ENCODE assay signal across 1 cellular context in genomic region chr11:66408488-66409214, GRCh38.
A peak's percentile ranks its signal among the peaks of the same experiment; 100 is the strongest.
TF ChIP-seq lines count a peak whose summit lies in the region.

No MANE protein-coding gene starts in this region.

TF ChIP-seq in K562, 482 proteins besides CTCF, POLR2A, EP300 and RAD21 (continued from another document and continues in another):
- TF ChIP-seq ZNF263 (CRISPR knock-in tag; IDR thresholded peaks at IDR 0.05; ENCODE audit: borderline replicate concordance), result no peak
- no peak for TF ChIP-seq PYGO2 (tag; IDR thresholded peaks at IDR 0.05)
- TF ChIP-seq POLR2H (tag; IDR thresholded peaks at IDR 0.05; ENCODE audit: low read depth), result no peak
- no peak for TF ChIP-seq HNRNPL (IDR thresholded peaks at IDR 0.05; ENCODE audit: low read depth, low read length)
- TF ChIP-seq CREB3L1 (IDR thresholded peaks at IDR 0.05; ENCODE audit: borderline replicate concordance, low read depth), result no peak
- no peak for TF ChIP-seq ZNF655 (CRISPR knock-in tag; IDR thresholded peaks at IDR 0.05)
- no peak for TF ChIP-seq HDAC1 (IDR thresholded peaks at IDR 0.05)
- TF ChIP-seq MYC (IDR thresholded peaks at IDR 0.05; ENCODE audit: low read depth, low read length), result peak; percentile 58; the same call in 1 of the 2 replicates
- TF ChIP-seq MYC (CRISPR knock-in tag; IDR thresholded peaks at IDR 0.05; ENCODE audit: borderline replicate concordance, low read depth), result no peak
- TF ChIP-seq TAF9B (IDR thresholded peaks at IDR 0.05; ENCODE audit: partially characterized antibody), result no peak
- no peak for TF ChIP-seq ZNF277 (CRISPR knock-in tag; IDR thresholded peaks at IDR 0.05; ENCODE audit: borderline replicate concordance)
- TF ChIP-seq ZNF41 (CRISPR knock-in tag; conservative IDR thresholded peaks at IDR 0.05), result no peak
- no peak for TF ChIP-seq RNF2 (IDR thresholded peaks at IDR 0.05)
- TF ChIP-seq SPI1 (IDR thresholded peaks at IDR 0.05; ENCODE audit: borderline replicate concordance, low read depth, low read length), result peak; percentile 31; the same call in 1 of the 2 replicates
- no peak for TF ChIP-seq NCOA1 (IDR thresholded peaks at IDR 0.05; ENCODE audit: low read depth)
- no peak for TF ChIP-seq DIDO1 (tag; IDR thresholded peaks at IDR 0.05; ENCODE audit: low read depth)
- TF ChIP-seq MLLT1 (IDR thresholded peaks at IDR 0.05), result no peak
- no peak for TF ChIP-seq ZNF668 (CRISPR knock-in tag; IDR thresholded peaks at IDR 0.05)
- TF ChIP-seq ZBTB34 (CRISPR knock-in tag; IDR thresholded peaks at IDR 0.05), result no peak
- TF ChIP-seq CEBPB (tag; IDR thresholded peaks at IDR 0.05), result no peak
- no peak for TF ChIP-seq PREB (CRISPR knock-in tag; IDR thresholded peaks at IDR 0.05)
- no peak for TF ChIP-seq FOXP1 (CRISPR knock-in tag; IDR thresholded peaks at IDR 0.05)
- no peak for TF ChIP-seq FOSL1 (tag; conservative IDR thresholded peaks at IDR 0.05)
- no peak for TF ChIP-seq CCNT2 (IDR thresholded peaks at IDR 0.05; ENCODE audit: borderline replicate concordance, extremely low read depth, insufficient read length, low read depth, low read length)
- TF ChIP-seq HDAC3 (IDR thresholded peaks at IDR 0.05; ENCODE audit: borderline replicate concordance, partially characterized antibody), result no peak
- TF ChIP-seq ZC3H4 (CRISPR knock-in tag; IDR thresholded peaks at IDR 0.05; ENCODE audit: borderline replicate concordance), result no peak
- no peak for TF ChIP-seq NR2C1 (IDR thresholded peaks at IDR 0.05)
- no peak for TF ChIP-seq NR2C1 (tag; IDR thresholded peaks at IDR 0.05)
- no peak for TF ChIP-seq MEF2D (tag; conservative IDR thresholded peaks at IDR 0.05; ENCODE audit: low read depth)
- TF ChIP-seq ZNF121 (CRISPR knock-in tag; conservative IDR thresholded peaks at IDR 0.05), result no peak
- TF ChIP-seq SMARCA4 (IDR thresholded peaks at IDR 0.05), result no peak
- TF ChIP-seq NELFE (IDR thresholded peaks at IDR 0.05; ENCODE audit: insufficient read depth, insufficient read length), result no peak
- no peak for TF ChIP-seq ELF1 (tag; IDR thresholded peaks at IDR 0.05)
- no peak for TF ChIP-seq MBD2 (IDR thresholded peaks at IDR 0.05; ENCODE audit: borderline replicate concordance, low read depth)
- TF ChIP-seq RAD51 (IDR thresholded peaks at IDR 0.05; ENCODE audit: borderline replicate concordance, low read depth), result no peak
- no peak for TF ChIP-seq GATA2 (CRISPR knock-in tag; IDR thresholded peaks at IDR 0.05)
- peak; percentile 87 for TF ChIP-seq CTCFL (IDR thresholded peaks at IDR 0.05; ENCODE audit: borderline replicate concordance, insufficient read depth, low read depth, low read length, poor library complexity, severe bottlenecking)
- TF ChIP-seq DEAF1 (CRISPR knock-in tag; IDR thresholded peaks at IDR 0.05), result peak; percentile 99
- TF ChIP-seq SAP30 (IDR thresholded peaks at IDR 0.05; ENCODE audit: borderline replicate concordance, insufficient read depth, low read depth, low read length, poor library complexity, severe bottlenecking), result no peak
- peak; percentile 60 for TF ChIP-seq ZFP36 (IDR thresholded peaks at IDR 0.05; ENCODE audit: low read depth, low read length, partially characterized antibody)
- no peak for TF ChIP-seq MCM7 (IDR thresholded peaks at IDR 0.05)
- no peak for TF ChIP-seq GTF2B (IDR thresholded peaks at IDR 0.05; ENCODE audit: extremely low read depth, insufficient read length)
- peak; percentile 89 for TF ChIP-seq LCOR (CRISPR knock-in tag; IDR thresholded peaks at IDR 0.05)
- no peak for TF ChIP-seq ZBTB1 (CRISPR knock-in tag; IDR thresholded peaks at IDR 0.05; ENCODE audit: borderline replicate concordance, low read depth)
- no peak for TF ChIP-seq ZNF12 (CRISPR knock-in tag; IDR thresholded peaks at IDR 0.05)
- TF ChIP-seq ZNF124 (CRISPR knock-in tag; IDR thresholded peaks at IDR 0.05), result no peak
- TF ChIP-seq ZBTB11 (CRISPR knock-in tag; IDR thresholded peaks at IDR 0.05), result peak in 1 of 3 experiments; percentile 31; a peak in 1 of 6 replicates
- TF ChIP-seq CC2D1A (IDR thresholded peaks at IDR 0.05), result peak; percentile 91
- TF ChIP-seq ZNF408 (CRISPR knock-in tag; IDR thresholded peaks at IDR 0.05; ENCODE audit: low read depth), result no peak
- no peak for TF ChIP-seq USF1 (CRISPR knock-in tag; IDR thresholded peaks at IDR 0.05)
- no peak for TF ChIP-seq POLR2B (IDR thresholded peaks at IDR 0.05; ENCODE audit: low read depth, partially characterized antibody)
- TF ChIP-seq TEAD2 (tag; IDR thresholded peaks at IDR 0.05), result no peak
- TF ChIP-seq NCOA4 (IDR thresholded peaks at IDR 0.05; ENCODE audit: partially characterized antibody), result no peak
- no peak for TF ChIP-seq CAMTA2 (CRISPR knock-in tag; conservative IDR thresholded peaks at IDR 0.05)
- no peak for TF ChIP-seq NFATC3 (IDR thresholded peaks at IDR 0.05)
- no peak for TF ChIP-seq ZNF146 (CRISPR knock-in tag; IDR thresholded peaks at IDR 0.05; ENCODE audit: unreplicated experiment)
- no peak for TF ChIP-seq TSC22D4 (tag; IDR thresholded peaks at IDR 0.05)
- TF ChIP-seq MCM3 (IDR thresholded peaks at IDR 0.05), result no peak
